ENCODE assay signal across 8 cellular contexts in genomic region chr7:36128448-36129047, GRCh38. TPM values are rescaled to one million over a fixed set of nuclear protein-coding genes. Genes with fewer than 3 reads are reported as not detected.
DNase-seq lines count a peak whose midpoint lies in the region; ATAC-seq and TF ChIP-seq lines count a peak whose summit lies in the region.

No MANE protein-coding gene starts in this region.

- H3K27ac ChIP-seq in GM23338 (ENCODE audit: low read depth) (no peak overlapping the region), duodenal mucosa (ENCODE audit: low read depth, low read length) (peak overlapping the region; percentile 33), mesenchymal stem cell (ENCODE audit: low read length, poor library complexity, severe bottlenecking) (peak overlapping the region; percentile 73)

- no peak overlapping the region for H3K18ac ChIP-seq in mesenchymal stem cell (ENCODE audit: low read depth in 1 of 2, low read length in 2 of 2)

- TF ChIP-seq CTCF in GM23338 (conservative IDR thresholded peaks at IDR 0.05; ENCODE audit: low read depth in 2 of 2): peak in 1 of 2 experiments; percentile 84; a peak in 3 of 4 replicates

- no peak overlapping the region for H2BK12ac ChIP-seq in mesenchymal stem cell (ENCODE audit: low read length in 2 of 2)

- no peak overlapping the region for H3K23ac ChIP-seq in mesenchymal stem cell (ENCODE audit: low read length in 2 of 2)

- H3K4me3 ChIP-seq in GM23338: no peak overlapping the region
- peak overlapping the region; percentile 43 to 44 for H3K4me3 ChIP-seq in duodenal mucosa (ENCODE audit: low read depth in 1 of 2, low read length in 2 of 2)
- peak overlapping the region in 1 of 2 experiments; percentile 57 for H3K4me3 ChIP-seq in mesenchymal stem cell (ENCODE audit: insufficient read depth in 1 of 2, low read depth in 1 of 2, low read length in 2 of 2)

- H3K4me2 ChIP-seq in GM23338 (no peak overlapping the region), mesenchymal stem cell (ENCODE audit: low read length, poor library complexity, severe bottlenecking) (peak overlapping the region; percentile 47)

- H4K8ac ChIP-seq in mesenchymal stem cell (ENCODE audit: low read length): no peak overlapping the region

- H3K79me1 ChIP-seq in mesenchymal stem cell (replicated peaks; ENCODE audit: low read length, poor library complexity, severe bottlenecking): no peaks in the 10 kb centered on the region

- H4K20me1 ChIP-seq in GM23338 (replicated peaks; ENCODE audit: insufficient read depth): no peaks in the 10 kb centered on the region

- H3K4ac ChIP-seq in mesenchymal stem cell (ENCODE audit: low read depth in 1 of 2, low read length in 2 of 2): no peak overlapping the region

- H2AK5ac ChIP-seq in mesenchymal stem cell (ENCODE audit: low read length, severe bottlenecking): no peak overlapping the region

- H3K9ac ChIP-seq in duodenal mucosa (ENCODE audit: low read depth in 1 of 2, low read length in 2 of 2): peak overlapping the region in 1 of 2 donors; percentile 18
- H3K9ac ChIP-seq in mesenchymal stem cell (ENCODE audit: low read length): peak overlapping the region; percentile 90

- no peaks in the 10 kb centered on the region for H3K36me3 Mint-ChIP-seq in GM23338 (ENCODE audit: low read depth)
- no peaks in the 10 kb centered on the region for H3K36me3 Mint-ChIP-seq in stimulated activated memory B cell treated with anti-CD40 and anti-IgM and Interleukin-4, amounts not matched to agents 10 μg/mL and 1 μg/mL and 100 μg/mL, for 72 hours

- H3K27me3 ChIP-seq in GM23338 (ENCODE audit: insufficient read depth) (no peaks in the 10 kb centered on the region), duodenal mucosa (ENCODE audit: control insufficient read depth in 1 of 2, insufficient read depth in 2 of 2, low read length in 2 of 2) (no peaks in the 10 kb centered on the region), mesenchymal stem cell (ENCODE audit: control insufficient read depth in 1 of 2, insufficient read depth in 1 of 2, low read length in 2 of 2) (no peaks in the 10 kb centered on the region)

- 34% methylated on average over 7 of the region's 10 CpGs for WGBS in mesenchymal stem cell

- no peak overlapping the region for H4K91ac ChIP-seq in mesenchymal stem cell (ENCODE audit: low read length)

- H3K36me3 ChIP-seq in GM23338 (ENCODE audit: insufficient read depth) (no peaks in the 10 kb centered on the region), duodenal mucosa (ENCODE audit: control insufficient read depth in 1 of 2, insufficient read depth in 2 of 2, low read length in 2 of 2) (no peaks in the 10 kb centered on the region), mesenchymal stem cell (ENCODE audit: control insufficient read depth in 1 of 2, insufficient read depth in 2 of 2, low read depth in 1 of 2, low read length in 2 of 2) (no peaks in the 10 kb centered on the region)

- no peak overlapping the region for H2BK120ac ChIP-seq in mesenchymal stem cell (ENCODE audit: low read depth, low read length)

- H3K27me3 Mint-ChIP-seq in GM23338 (ENCODE audit: insufficient read depth, low read depth, poor library complexity): no peaks in the 10 kb centered on the region
- peaks cover 16% of the 10 kb centered on the region for H3K27me3 Mint-ChIP-seq in stimulated activated memory B cell treated with anti-CD40 and anti-IgM and Interleukin-4, amounts not matched to agents 10 μg/mL and 1 μg/mL and 100 μg/mL, for 72 hours

- DNase-seq in GM23338 (ENCODE audit: low spot score) (peak; percentile 59), NCI-H69 (lab: John Stamatoyannopoulos, UW) (peak; percentile 93), mesenchymal stem cell (peak; percentile 89), dedifferentiated amniotic fluid mesenchymal stem cell (ENCODE audit: extremely low spot score) (no peak)

- H2AFZ ChIP-seq in GM23338: no peak overlapping the region
- no peak overlapping the region for H2AFZ ChIP-seq in mesenchymal stem cell (ENCODE audit: low read depth, low read length)

- no peak overlapping the region for H3K4me3 Mint-ChIP-seq in GM23338
- H3K4me3 Mint-ChIP-seq in stimulated activated memory B cell treated with anti-CD40 and anti-IgM and Interleukin-4, amounts not matched to agents 10 μg/mL and 1 μg/mL and 100 μg/mL, for 72 hours: no peak overlapping the region

- H3K9me3 ChIP-seq in duodenal mucosa (ENCODE audit: control insufficient read depth in 1 of 2, low read length in 2 of 2) (no peaks in the 10 kb centered on the region), mesenchymal stem cell (ENCODE audit: control insufficient read depth, low read length) (no peaks in the 10 kb centered on the region)

- H2BK15ac ChIP-seq in mesenchymal stem cell (ENCODE audit: low read depth, poor library complexity, severe bottlenecking): no peak overlapping the region

- peak; percentile 77 for ATAC-seq in GM23338
- no peak for ATAC-seq in HG02678 (IDR thresholded peaks at IDR 0.05; ENCODE audit: unreplicated experiment)
- no peak for ATAC-seq in stimulated activated memory B cell treated with anti-CD40 and anti-IgM and Interleukin-4, amounts not matched to agents 10 μg/mL and 1 μg/mL and 100 μg/mL, for 72 hours
- no peak for ATAC-seq in HG03469 (IDR thresholded peaks at IDR 0.05; ENCODE audit: unreplicated experiment)

- no peaks in the 10 kb centered on the region for H3K79me2 ChIP-seq in GM23338 (replicated peaks; ENCODE audit: insufficient read depth)

- H3K4me1 Mint-ChIP-seq in GM23338: peaks cover 3% of the 10 kb centered on the region; the same call in 2 of the 3 replicates
- no peaks in the 10 kb centered on the region for H3K4me1 Mint-ChIP-seq in stimulated activated memory B cell treated with anti-CD40 and anti-IgM and Interleukin-4, amounts not matched to agents 10 μg/mL and 1 μg/mL and 100 μg/mL, for 72 hours

- no peaks in the 10 kb centered on the region for H3K9me2 ChIP-seq in GM23338 (ENCODE audit: insufficient read depth)

- H2BK5ac ChIP-seq in mesenchymal stem cell (ENCODE audit: low read depth, low read length, poor library complexity, severe bottlenecking): no peak overlapping the region

- H3K27ac Mint-ChIP-seq in GM23338: no peak overlapping the region
- no peak overlapping the region for H3K27ac Mint-ChIP-seq in stimulated activated memory B cell treated with anti-CD40 and anti-IgM and Interleukin-4, amounts not matched to agents 10 μg/mL and 1 μg/mL and 100 μg/mL, for 72 hours

- no peaks in the 10 kb centered on the region for H3F3A ChIP-seq in GM23338 (replicated peaks; ENCODE audit: low read depth)

- no peak overlapping the region for H3K14ac ChIP-seq in mesenchymal stem cell (ENCODE audit: low read length in 2 of 2)

- no peaks in the 10 kb centered on the region for H3K4me1 ChIP-seq in GM23338 (ENCODE audit: insufficient read depth)
- peaks cover 19 to 20% of the 10 kb centered on the region in 2 donors for H3K4me1 ChIP-seq in duodenal mucosa (ENCODE audit: control insufficient read depth in 1 of 2, insufficient read depth in 2 of 2, low read length in 2 of 2)
- H3K4me1 ChIP-seq in mesenchymal stem cell (ENCODE audit: control insufficient read depth, insufficient read depth, low read depth, low read length): peaks cover 8% of the 10 kb centered on the region

- H3K9me3 Mint-ChIP-seq in GM23338: peaks cover 6% of the 10 kb centered on the region; the same call in 2 of the 3 replicates
- H3K9me3 Mint-ChIP-seq in stimulated activated memory B cell treated with anti-CD40 and anti-IgM and Interleukin-4, amounts not matched to agents 10 μg/mL and 1 μg/mL and 100 μg/mL, for 72 hours: peaks cover 5% of the 10 kb centered on the region

TF ChIP-seq in GM23338, 12 proteins besides CTCF, POLR2A, EP300 and RAD21 (continues in another document):
- no peak for TF ChIP-seq ZNF114 (CRISPR knock-in tag; IDR thresholded peaks at IDR 0.05)
- no peak for TF ChIP-seq NANOG (IDR thresholded peaks at IDR 0.05; ENCODE audit: borderline replicate concordance)
- TF ChIP-seq REST (IDR thresholded peaks at IDR 0.05; ENCODE audit: unreplicated experiment): no peak
- TF ChIP-seq EZH2 (IDR thresholded peaks at IDR 0.05; ENCODE audit: low read depth, unreplicated experiment): no peak
- no peak for TF ChIP-seq ETS1 (IDR thresholded peaks at IDR 0.05)
- TF ChIP-seq ZNF331 (CRISPR knock-in tag; IDR thresholded peaks at IDR 0.05; ENCODE audit: low read depth): no peak
- TF ChIP-seq STAT1 (IDR thresholded peaks at IDR 0.05; ENCODE audit: unreplicated experiment): no peak

RNA-seq across cellular contexts. Expression of gene EEPD1, which starts 24.5 kb away (rescaled TPM):
- total RNA-seq in GM23338 (2014; rRNA removed; shearing (Covaris generic)): 12.4 and 17.1 TPM in 2 replicates
- 4.1 and 6.0 TPM in 2 replicates for polyA plus RNA-seq in GM23338 (2016; fragmentation: Nextera tagmentation; extraction: Ambion mirVana)
- 5.2 TPM for polyA plus RNA-seq in mesenchymal stem cell (2013, experiment 1 of 2)
- polyA plus RNA-seq in mesenchymal stem cell (2013, experiment 2 of 2): 4.3 TPM
